ENCODE assay signal across 13 cellular contexts in the genomic region with DNA sequence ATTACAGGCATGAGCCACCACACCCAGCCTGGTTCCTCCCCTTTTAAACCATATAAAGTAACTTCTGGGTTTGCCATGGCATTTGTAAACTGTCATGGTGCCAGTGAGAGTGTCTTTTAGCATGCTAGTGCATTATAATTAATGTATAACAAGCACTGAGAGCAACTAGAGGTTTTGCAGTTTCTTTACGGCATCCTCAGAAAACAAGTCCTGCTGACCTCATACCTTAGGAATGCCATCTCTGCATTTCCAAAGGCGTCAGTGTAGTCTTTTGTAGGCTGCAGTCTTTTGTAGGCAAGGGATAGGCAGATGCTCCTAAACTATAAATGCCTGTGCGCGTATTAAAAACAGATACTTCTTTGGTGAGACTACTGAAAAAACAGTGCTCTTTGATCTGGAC.
DNase-seq lines count a peak whose midpoint lies in the region; ATAC-seq and TF ChIP-seq lines count a peak whose summit lies in the region.
"Had no signal": no experiment of that assay in that cellular context is flagged by ENCODE, and none has a peak within 500 bp of the region (broad histone marks: within the 10 kb centered on the region; RNA-seq: fewer than 3 reads in every experiment).

No MANE protein-coding gene starts in this region.

- no peak overlapping the region for H3K27ac ChIP-seq in brain microvascular endothelial cell
- no peak overlapping the region for H3K27ac ChIP-seq in CD4-positive, alpha-beta T cell (ENCODE audit: low read depth, low read length)
- H3K27ac ChIP-seq in uterus: no peak overlapping the region
- H3K27ac ChIP-seq: SJCRH30, upper lobe of left lung had no signal

- H3K9me3 ChIP-seq in CD4-positive, alpha-beta T cell (ENCODE audit: control insufficient read depth, low read length): no peaks in the 10 kb centered on the region
- H3K9me3 ChIP-seq in uterus: no peaks in the 10 kb centered on the region
- H3K9me3 ChIP-seq: SJCRH30, upper lobe of left lung had no signal

- DNase-seq in AG08395 (ENCODE audit: low spot score) (peak; percentile 76), HT1080 (ENCODE audit: low read depth) (peak; percentile 88), brain microvascular endothelial cell (peak; percentile 83), kidney epithelial cell (ENCODE audit: low read depth) (peak; percentile 89), NCI-H2196 (lab: John Stamatoyannopoulos, UW; ENCODE audit: unreplicated experiment) (no peak), NCI-H524 treated with DMSO at 0.1 percent for 48 hours (lab: John Stamatoyannopoulos, UW) (no peak), uterus (no peak)
- no peak for DNase-seq in CD4-positive, alpha-beta T cell
- DNase-seq: NCI-H1105 treated with DMSO at 0.1 percent for 48 hours; SJCRH30; stimulated activated CD4-positive, alpha-beta T cell treated with anti-CD3 and anti-CD28 coated beads, Interleukin-4, amount 100 ng/mL, for 4 hours; upper lobe of left lung had no signal

- no peaks in the 10 kb centered on the region for H3K4me1 Mint-ChIP-seq in CD4-positive, alpha-beta T cell (ENCODE audit: low read depth)
- H3K4me1 Mint-ChIP-seq: CD14-positive monocyte had no signal

- H3K36me3 Mint-ChIP-seq in CD4-positive, alpha-beta T cell (ENCODE audit: low read depth): no peaks in the 10 kb centered on the region
- H3K36me3 Mint-ChIP-seq: CD14-positive monocyte had no signal

- no peak overlapping the region for H3K4me3 Mint-ChIP-seq in CD4-positive, alpha-beta T cell
- H3K4me3 Mint-ChIP-seq: CD14-positive monocyte had no signal

- intact Hi-C loops in CD4-positive, alpha-beta T cell (cut with DNase I, micrococcal nuclease): no loop called here
- intact Hi-C loops in uterus (cut with DNase I; ENCODE audit: low total_unique reads): no loop called here

- TF ChIP-seq POLR2A in uterus (IDR thresholded peaks at IDR 0.05): no peak

- in situ Hi-C loops in brain microvascular endothelial cell (cut with HindIII; ENCODE audit: low pct_ligation_motif_present, low sequenced_read_pairs): no loop called here

- H3K27me3 Mint-ChIP-seq in CD4-positive, alpha-beta T cell: no peaks in the 10 kb centered on the region

- no peaks in the 10 kb centered on the region for H3K4me1 ChIP-seq in uterus
- H3K4me1 ChIP-seq: SJCRH30, upper lobe of left lung had no signal

- no peaks in the 10 kb centered on the region for H3K9me3 Mint-ChIP-seq in CD4-positive, alpha-beta T cell
- H3K9me3 Mint-ChIP-seq: CD14-positive monocyte had no signal

- ATAC-seq in CD4-positive, alpha-beta T cell (ENCODE audit: poor library complexity): no peak

- TF ChIP-seq CTCF in brain microvascular endothelial cell (IDR thresholded peaks at IDR 0.05; ENCODE audit: low read depth, low read length, missing control alignments) (no peak), kidney epithelial cell (IDR thresholded peaks at IDR 0.05; ENCODE audit: insufficient read depth, low read length, poor library complexity, severe bottlenecking) (no peak), uterus (IDR thresholded peaks at IDR 0.05) (no peak)
- TF ChIP-seq CTCF in CD4-positive, alpha-beta T cell (IDR thresholded peaks at IDR 0.05): no peak

- no peak overlapping the region for H3K27ac Mint-ChIP-seq in CD4-positive, alpha-beta T cell
- H3K27ac Mint-ChIP-seq: CD14-positive monocyte had no signal

- POLR2A ChIA-PET in CD4-positive, alpha-beta T cell (lab: Charles Lee): no interaction called here

- H3K27me3 ChIP-seq in brain microvascular endothelial cell (replicated peaks) (no peaks in the 10 kb centered on the region), kidney epithelial cell (ENCODE audit: control insufficient read depth, insufficient read depth, low read length) (no peaks in the 10 kb centered on the region), uterus (no peaks in the 10 kb centered on the region)
- H3K27me3 ChIP-seq in CD4-positive, alpha-beta T cell (ENCODE audit: control insufficient read depth, insufficient read depth, low read length): no peaks in the 10 kb centered on the region
- H3K27me3 ChIP-seq: SJCRH30, upper lobe of left lung had no signal

- H3K36me3 ChIP-seq in brain microvascular endothelial cell (replicated peaks) (no peaks in the 10 kb centered on the region), kidney epithelial cell (ENCODE audit: control insufficient read depth, insufficient read depth, low read length) (no peaks in the 10 kb centered on the region), uterus (no peaks in the 10 kb centered on the region)
- H3K36me3 ChIP-seq: SJCRH30, upper lobe of left lung had no signal

- CTCF ChIA-PET in CD4-positive, alpha-beta T cell (lab: Charles Lee): no interaction called here

- no peak overlapping the region for H3K4me3 ChIP-seq in brain microvascular endothelial cell (ENCODE audit: low read depth, low read length)
- no peak overlapping the region for H3K4me3 ChIP-seq in kidney epithelial cell (ENCODE audit: low read depth, low read length)
- H3K4me3 ChIP-seq in uterus: no peak overlapping the region
- H3K4me3 ChIP-seq: SJCRH30, upper lobe of left lung had no signal

Comparison
In these comparisons a context has a peak if more than half of its experiments do, and no peak if none do; other contexts are left out.
1. DNase-seq: peak in AG08395 (single experiment), HT1080 (single experiment), brain microvascular endothelial cell (single experiment) and kidney epithelial cell (single experiment); none in NCI-H2196 (single experiment), CD4-positive, alpha-beta T cell (0 of 10), NCI-H524 treated with DMSO at 0.1 percent for 48 hours (single experiment) and uterus (0 of 2).